ENCODE assay signal across 1 cellular context in genomic region chr12:31234053-31234835, GRCh38.
TF ChIP-seq lines count a peak whose summit lies in the region.

No MANE protein-coding gene starts in this region.

TF ChIP-seq in HCT116, 20 proteins besides CTCF, POLR2A, EP300 and RAD21 (continued from another document):
- TF ChIP-seq, protein P1, sequence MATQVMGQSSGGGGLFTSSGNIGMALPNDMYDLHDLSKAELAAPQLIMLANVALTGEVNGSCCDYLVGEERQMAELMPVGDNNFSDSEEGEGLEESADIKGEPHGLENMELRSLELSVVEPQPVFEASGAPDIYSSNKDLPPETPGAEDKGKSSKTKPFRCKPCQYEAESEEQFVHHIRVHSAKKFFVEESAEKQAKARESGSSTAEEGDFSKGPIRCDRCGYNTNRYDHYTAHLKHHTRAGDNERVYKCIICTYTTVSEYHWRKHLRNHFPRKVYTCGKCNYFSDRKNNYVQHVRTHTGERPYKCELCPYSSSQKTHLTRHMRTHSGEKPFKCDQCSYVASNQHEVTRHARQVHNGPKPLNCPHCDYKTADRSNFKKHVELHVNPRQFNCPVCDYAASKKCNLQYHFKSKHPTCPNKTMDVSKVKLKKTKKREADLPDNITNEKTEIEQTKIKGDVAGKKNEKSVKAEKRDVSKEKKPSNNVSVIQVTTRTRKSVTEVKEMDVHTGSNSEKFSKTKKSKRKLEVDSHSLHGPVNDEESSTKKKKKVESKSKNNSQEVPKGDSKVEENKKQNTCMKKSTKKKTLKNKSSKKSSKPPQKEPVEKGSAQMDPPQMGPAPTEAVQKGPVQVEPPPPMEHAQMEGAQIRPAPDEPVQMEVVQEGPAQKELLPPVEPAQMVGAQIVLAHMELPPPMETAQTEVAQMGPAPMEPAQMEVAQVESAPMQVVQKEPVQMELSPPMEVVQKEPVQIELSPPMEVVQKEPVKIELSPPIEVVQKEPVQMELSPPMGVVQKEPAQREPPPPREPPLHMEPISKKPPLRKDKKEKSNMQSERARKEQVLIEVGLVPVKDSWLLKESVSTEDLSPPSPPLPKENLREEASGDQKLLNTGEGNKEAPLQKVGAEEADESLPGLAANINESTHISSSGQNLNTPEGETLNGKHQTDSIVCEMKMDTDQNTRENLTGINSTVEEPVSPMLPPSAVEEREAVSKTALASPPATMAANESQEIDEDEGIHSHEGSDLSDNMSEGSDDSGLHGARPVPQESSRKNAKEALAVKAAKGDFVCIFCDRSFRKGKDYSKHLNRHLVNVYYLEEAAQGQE (IDR thresholded peaks at IDR 0.05; ENCODE audit: low read depth) = no peak
- TF ChIP-seq ELF1 (IDR thresholded peaks at IDR 0.05; ENCODE audit: borderline replicate concordance, low read depth) = no peak
TF ChIP-seq in HCT116: peak in this region for 0.
